Comparison of ENCODE assay signal across 25 cellular contexts in the genomic region with DNA sequence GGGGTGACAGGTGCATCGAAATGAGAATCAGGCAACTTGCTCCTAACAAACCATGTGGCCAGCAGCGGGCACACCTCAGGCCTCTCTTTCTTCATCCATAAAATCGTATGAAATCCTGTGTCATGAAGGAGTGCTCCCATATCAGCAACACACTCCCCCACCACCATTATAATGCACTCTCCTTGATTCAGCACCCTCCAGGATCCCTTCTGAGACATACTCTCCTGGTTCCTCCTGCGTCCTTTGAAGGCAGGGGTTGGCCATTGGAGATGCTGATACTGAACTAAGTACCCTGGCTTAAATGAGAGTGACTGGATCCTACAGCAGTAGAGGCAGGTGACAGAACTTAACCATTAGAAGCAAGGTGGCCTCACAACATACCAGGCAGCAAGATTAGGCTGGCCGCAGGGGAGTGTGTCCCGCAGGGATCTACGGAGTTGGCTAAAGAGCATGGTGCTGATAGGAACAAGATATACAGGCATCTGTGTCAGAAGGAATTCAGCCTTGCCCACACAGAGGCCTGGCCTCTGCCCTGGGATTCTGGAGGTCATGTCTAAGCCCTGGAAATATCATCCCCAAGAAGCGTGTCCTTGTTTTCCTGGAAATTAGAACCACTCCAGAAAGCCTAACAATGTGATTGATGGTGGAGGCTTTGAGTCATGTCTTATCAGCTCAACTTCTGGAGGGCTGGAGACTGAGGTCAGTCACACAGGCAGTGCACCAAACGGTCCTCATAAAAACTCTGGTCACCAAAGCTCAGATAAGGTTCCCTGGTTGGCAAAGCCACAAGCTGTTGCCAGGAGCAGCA. TPM values are rescaled to one million over a fixed set of nuclear protein-coding genes. Genes with fewer than 3 reads are reported as not detected.
"Had no signal": no experiment of that assay in that cellular context is flagged by ENCODE, and none has a peak within 500 bp of the region (broad histone marks: within the 10 kb centered on the region; RNA-seq: fewer than 3 reads in every experiment).

No MANE protein-coding gene starts in this region.

- H3K27me3 ChIP-seq: ascending aorta, transverse colon, uterus had no signal

- DNase-seq: activated CD4-positive, alpha-beta T cell treated with anti-CD3 and anti-CD28 coated beads, Interleukin-2, amount 10 ng/mL, durations not matched to agents 24 days and 14 days; activated CD8-positive, alpha-beta T cell treated with anti-CD3 and anti-CD28 coated beads, Interleukin-2, amount 10 ng/mL, durations not matched to agents 7 days and 5 days; activated gamma-delta T cell treated with Interleukin-2 at 50 U/mL for 16 hours; endodermal cell; heart left ventricle; left lung; naive thymus-derived CD4-positive, alpha-beta T cell; occipital lobe; retina; stimulated activated CD4-positive, alpha-beta T cell treated with anti-CD3 and anti-CD28 coated beads, Interleukin-2, amount 100 ng/mL, for 48 hours; stimulated activated CD8-positive, alpha-beta memory T cell treated with anti-CD3 and anti-CD28 coated beads, Interleukin-4, amount 100 ng/mL, for 48 hours; stimulated activated naive B cell treated with anti-CD40 and anti-IgM and Interleukin-4, amounts not matched to agents 10 μg/mL and 1 μg/mL and 100 μg/mL, for 72 hours; T1000; transverse colon; uterus had no signal

- ATAC-seq: activated CD4-positive, CD25-positive, alpha-beta regulatory T cell treated with anti-CD3 and anti-CD28 coated beads, Interleukin-2, amount 50 U/mL, for 24 hours; activated CD8-positive, alpha-beta T cell treated with anti-CD3 and anti-CD28 coated beads, Interleukin-2, amount 10 ng/mL, durations not matched to agents 7 days and 5 days; heart left ventricle; left lung; naive thymus-derived CD4-positive, alpha-beta T cell; stimulated activated naive B cell treated with anti-CD40 and anti-IgM and Interleukin-4, amounts not matched to agents 10 μg/mL and 1 μg/mL and 100 μg/mL, for 72 hours had no signal

- H3K9me3 ChIP-seq: ascending aorta, heart left ventricle, left lung, transverse colon, uterus had no signal

- FAIRE-seq: colon had no signal

- H3K4me3 ChIP-seq: ascending aorta, heart left ventricle, left lung, transverse colon, uterus had no signal

- H3K36me3 ChIP-seq: ascending aorta, heart left ventricle, left lung, transverse colon, uterus had no signal

- H3K4me1 ChIP-seq: ascending aorta, heart left ventricle, left lung, transverse colon, uterus had no signal

- H3K27ac ChIP-seq: ascending aorta, heart left ventricle, left lung, transverse colon, uterus, VCaP had no signal

RNA-seq across cellular contexts. Expression of a gene that starts 16.8 kb away (rescaled TPM):
- total RNA-seq: activated CD4-positive, alpha-beta T cell treated with anti-CD3 and anti-CD28 coated beads, Interleukin-2, amount 10 ng/mL, durations not matched to agents 24 days and 14 days; activated CD8-positive, alpha-beta T cell treated with anti-CD3 and anti-CD28 coated beads, Interleukin-2, amount 10 ng/mL, durations not matched to agents 7 days and 5 days; ascending aorta; endodermal cell; fibroblast of villous mesenchyme; heart left ventricle; kidney epithelial cell; left lung; lung microvascular endothelial cell; naive thymus-derived CD4-positive, alpha-beta T cell; neural crest cell; occipital lobe; posterior vena cava; temporal lobe; transverse colon; uterus had no signal
- polyA plus RNA-seq: heart left ventricle; naive thymus-derived CD4-positive, alpha-beta T cell had no signal

RNA-seq across cellular contexts. Expression of a gene that starts 27.4 kb away (rescaled TPM):
- total RNA-seq: activated CD4-positive, alpha-beta T cell treated with anti-CD3 and anti-CD28 coated beads, Interleukin-2, amount 10 ng/mL, durations not matched to agents 24 days and 14 days; activated CD8-positive, alpha-beta T cell treated with anti-CD3 and anti-CD28 coated beads, Interleukin-2, amount 10 ng/mL, durations not matched to agents 7 days and 5 days; ascending aorta; endodermal cell; fibroblast of villous mesenchyme; heart left ventricle; kidney epithelial cell; left lung; lung microvascular endothelial cell; naive thymus-derived CD4-positive, alpha-beta T cell; neural crest cell; occipital lobe; posterior vena cava; temporal lobe; transverse colon had no signal
- polyA plus RNA-seq: heart left ventricle; naive thymus-derived CD4-positive, alpha-beta T cell had no signal

RNA-seq across cellular contexts. Expression of a gene that starts 42.2 kb away (rescaled TPM):
- total RNA-seq: activated CD4-positive, alpha-beta T cell treated with anti-CD3 and anti-CD28 coated beads, Interleukin-2, amount 10 ng/mL, durations not matched to agents 24 days and 14 days; activated CD8-positive, alpha-beta T cell treated with anti-CD3 and anti-CD28 coated beads, Interleukin-2, amount 10 ng/mL, durations not matched to agents 7 days and 5 days; endodermal cell; fibroblast of villous mesenchyme; kidney epithelial cell; lung microvascular endothelial cell; neural crest cell had no signal

RNA-seq across cellular contexts. Expression of a gene that starts 57.7 kb away (rescaled TPM):
- total RNA-seq: activated CD4-positive, alpha-beta T cell treated with anti-CD3 and anti-CD28 coated beads, Interleukin-2, amount 10 ng/mL, durations not matched to agents 24 days and 14 days; activated CD8-positive, alpha-beta T cell treated with anti-CD3 and anti-CD28 coated beads, Interleukin-2, amount 10 ng/mL, durations not matched to agents 7 days and 5 days; ascending aorta; endodermal cell; fibroblast of villous mesenchyme; kidney epithelial cell; lung microvascular endothelial cell; neural crest cell; transverse colon had no signal
- polyA plus RNA-seq: naive thymus-derived CD4-positive, alpha-beta T cell had no signal
